Comparison of ENCODE assay signal across 8 cellular contexts in genomic region chr17:60677308-60678117, GRCh38. TPM values are rescaled to one million over a fixed set of nuclear protein-coding genes. Genes with fewer than 3 reads are reported as not detected.
DNase-seq lines count a peak whose midpoint lies in the region; ATAC-seq and TF ChIP-seq lines count a peak whose summit lies in the region.

TSS of gene BCAS3 (plus strand) at chr17:60677851.

- no peaks in the 10 kb centered on the region for H3K79me2 ChIP-seq in DND-41 (ENCODE audit: insufficient read depth, low read length)
- peaks cover 16% of the 10 kb centered on the region; the same call in 1 of the 2 replicates for H3K79me2 ChIP-seq in GM23248 (ENCODE audit: insufficient read depth)

- peaks cover 0 to 3% (median 0%) of the 10 kb centered on the region in 9 donors for H3K9me3 Mint-ChIP-seq in naive thymus-derived CD8-positive, alpha-beta T cell

- H3K27me3 ChIP-seq in DND-41 (ENCODE audit: insufficient read depth, low read length, poor library complexity) = no peaks in the 10 kb centered on the region
- H3K27me3 ChIP-seq in GM23248 (replicated peaks; ENCODE audit: insufficient read depth) = no peaks in the 10 kb centered on the region

- 1 to 2% methylated on average over 44 to 51 of the region's 51 CpGs for WGBS in GM23248 (ENCODE audit: low coverage in 1 of 2, low lambda C conversion rate in 2 of 2, missing lambda C conversion rate in 2 of 2), 2 experiments

- H3K4me3 Mint-ChIP-seq in naive thymus-derived CD8-positive, alpha-beta T cell = peak within 1 kb of the TSS; percentile 92 to 100 (median 97)

- no peaks in the 10 kb centered on the region for H3K27me3 Mint-ChIP-seq in naive thymus-derived CD8-positive, alpha-beta T cell

- H3K36me3 ChIP-seq in DND-41 (ENCODE audit: insufficient read depth, low read length) (no peaks in the 10 kb centered on the region), GM23248 (ENCODE audit: low read depth) (no peaks in the 10 kb centered on the region)

- peak; percentile 96 for ATAC-seq in DND-41 (ENCODE audit: insufficient read depth, low read depth)
- peak; percentile 93 to 95 for ATAC-seq in naive thymus-derived CD8-positive, alpha-beta T cell

- POLR2A ChIA-PET in naive thymus-derived CD8-positive, alpha-beta T cell (lab: Charles Lee) = interaction anchor here (0.6 to 2.0 kb wide), 9 partner anchors 8 to 1467 kb away, joined by 3 to 20 read pairs (median 4); partner anchors contain the start of genes APPBP2, PPM1D, SMG8 and USP32

- peak within 1 kb of the TSS; percentile 88 to 100 (median 97) for H3K27ac Mint-ChIP-seq in naive thymus-derived CD8-positive, alpha-beta T cell

- H4K20me1 ChIP-seq in DND-41 (ENCODE audit: insufficient read depth, low read length) (no peaks in the 10 kb centered on the region), GM23248 (ENCODE audit: insufficient read depth) (no peaks in the 10 kb centered on the region)

- H3K9me3 ChIP-seq in DND-41 (ENCODE audit: insufficient read depth, low read length, severe bottlenecking) = no peaks in the 10 kb centered on the region
- H3K9me3 ChIP-seq in GM23248 (ENCODE audit: low read depth) = no peaks in the 10 kb centered on the region

- H3K4me3 ChIP-seq in DND-41 (ENCODE audit: low read depth in 1 of 2, low read length in 2 of 2) = peak within 1 kb of the TSS; percentile 46 to 64
- H3K4me3 ChIP-seq in GM23248 = peak within 1 kb of the TSS; percentile 78
- H3K4me3 ChIP-seq in fibroblast of mammary gland (ENCODE audit: control insufficient read depth, low read depth, low read length) = peak within 1 kb of the TSS; percentile 91

- H3K9ac ChIP-seq in DND-41 (ENCODE audit: low read depth, low read length) = peak within 1 kb of the TSS; percentile 64
- peak within 1 kb of the TSS; percentile 89 for H3K9ac ChIP-seq in GM23248

- no peak for TF ChIP-seq CTCF in DND-41 (IDR thresholded peaks at IDR 0.05; ENCODE audit: borderline replicate concordance, extremely low read depth, low read length, poor library complexity, severe bottlenecking)
- TF ChIP-seq CTCF in fibroblast of mammary gland (conservative IDR thresholded peaks at IDR 0.05; ENCODE audit: control insufficient read depth, insufficient read depth, low read depth, low read length) = no peak

- H3K9me2 ChIP-seq in GM23248 (ENCODE audit: insufficient read depth) = no peaks in the 10 kb centered on the region

- H3K4me1 Mint-ChIP-seq in naive thymus-derived CD8-positive, alpha-beta T cell = peaks cover 11 to 29% (median 24%) of the 10 kb centered on the region in 4 donors

- H3K36me3 Mint-ChIP-seq in naive thymus-derived CD8-positive, alpha-beta T cell = peaks cover 0 to 14% (median 0%) of the 10 kb centered on the region in 3 donors

- DNase-seq in DND-41 = peak; percentile 98
- peak; percentile 100 for DNase-seq in GM23248
- peak; percentile 100 for DNase-seq in Kasumi-1 (lab: John Stamatoyannopoulos, UW)
- DNase-seq in RPMI7951 (ENCODE audit: low read depth) = peak; percentile 98
- peak; percentile 86 to 94 for DNase-seq in activated T-helper 1 cell treated with anti-CD3 and anti-CD28 coated beads, Interleukin-2, amount 50 U/mL, for 16 hours (ENCODE audit: low read depth in 1 of 2, low spot score in 1 of 2)
- DNase-seq in fibroblast of mammary gland (ENCODE audit: low read depth) = peak; percentile 99
- peak; percentile 87 to 98 (median 96) for DNase-seq in naive thymus-derived CD8-positive, alpha-beta T cell
- peak; percentile 91 to 99 (median 96) for DNase-seq in stimulated activated naive CD4-positive, alpha-beta T cell (lab: John Stamatoyannopoulos, UW)

- H3K27ac ChIP-seq in DND-41 (ENCODE audit: low read length) = peak within 1 kb of the TSS; percentile 64
- H3K27ac ChIP-seq in GM23248 = peak within 1 kb of the TSS; percentile 51

- H2AFZ ChIP-seq in DND-41 (ENCODE audit: low read depth, low read length) (peak within 1 kb of the TSS; percentile 77), GM23248 (peak within 1 kb of the TSS; percentile 81)

- H3K4me2 ChIP-seq in DND-41 (ENCODE audit: insufficient read depth, low read length) = peak within 1 kb of the TSS; percentile 74
- H3K4me2 ChIP-seq in GM23248 (ENCODE audit: unreplicated experiment) = peak within 1 kb of the TSS; percentile 94

- in situ Hi-C loops in GM23248 (cut with MboI) = no loop called here

- H3K4me1 ChIP-seq in DND-41 (ENCODE audit: insufficient read depth, low read length) (peaks cover 19% of the 10 kb centered on the region), GM23248 (ENCODE audit: insufficient read depth) (0 out of 2 replicates have a peak, but pooled peaks cover 6% of the 10 kb centered on the region)

- no peaks in the 10 kb centered on the region for H3F3A ChIP-seq in GM23248 (ENCODE audit: insufficient read depth)

RNA-seq across cellular contexts. Expression of gene BCAS3, which starts in this region (rescaled TPM):
- 19.6 and 20.2 TPM in 2 replicates for total RNA-seq in GM23248 (2014; rRNA removed; shearing (Covaris generic))
- polyA plus RNA-seq in GM23248 (2016; fragmentation: Nextera tagmentation; extraction: Ambion mirVana) = 16.7 and 18.0 TPM in 2 replicates
- total RNA-seq in RPMI7951 (2014; rRNA removed; shearing (Covaris generic)) = 7.6 and 11.2 TPM in 2 replicates
- total RNA-seq in naive thymus-derived CD8-positive, alpha-beta T cell = 10 to 100 TPM; 35.5 to 41.4 TPM
- 10 to 100 TPM; 25.7 to 32.8 (median 26.6) TPM for polyA plus RNA-seq in naive thymus-derived CD8-positive, alpha-beta T cell

Comparison
In these comparisons a context has a peak if more than half of its experiments do, and no peak if none do; other contexts are left out.
1. Peak in every context shown above with its lines: DNase-seq, ATAC-seq, H3K4me3 ChIP-seq and H3K27ac ChIP-seq.